In genomic region chr1:234559917-234560676, GRCh38 we compare ENCODE assay signal across 2 cellular contexts.
TF ChIP-seq lines count a peak whose summit lies in the region.

No MANE protein-coding gene starts in this region.

TF ChIP-seq in HepG2, 621 proteins besides CTCF, POLR2A, EP300 and RAD21:
- TF ChIP-seq HNRNPL (IDR thresholded peaks at IDR 0.05; ENCODE audit: low read depth, low read length) (no peak), KLF12 (CRISPR knock-in tag; IDR thresholded peaks at IDR 0.05; ENCODE audit: borderline replicate concordance) (no peak), FOXM1 (CRISPR knock-in tag; IDR thresholded peaks at IDR 0.05) (no peak), MTERF4 (CRISPR knock-in tag; IDR thresholded peaks at IDR 0.05) (no peak), FUBP1 (CRISPR knock-in tag; IDR thresholded peaks at IDR 0.05; ENCODE audit: borderline replicate concordance) (no peak), ZNF773 (CRISPR knock-in tag; IDR thresholded peaks at IDR 0.05; ENCODE audit: borderline replicate concordance) (no peak), ZNF598 (CRISPR knock-in tag; IDR thresholded peaks at IDR 0.05; ENCODE audit: borderline replicate concordance) (no peak), ZC3H4 (CRISPR knock-in tag; IDR thresholded peaks at IDR 0.05; ENCODE audit: borderline replicate concordance) (no peak), HOXA5 (CRISPR knock-in tag; IDR thresholded peaks at IDR 0.05) (no peak), ZNF276 (CRISPR knock-in tag; IDR thresholded peaks at IDR 0.05; ENCODE audit: low read depth) (no peak), ARNT (IDR thresholded peaks at IDR 0.05) (no peak), ZBTB21 (CRISPR knock-in tag; IDR thresholded peaks at IDR 0.05) (no peak), ZNF83 (CRISPR knock-in tag; IDR thresholded peaks at IDR 0.05; ENCODE audit: borderline replicate concordance) (no peak), SRF (IDR thresholded peaks at IDR 0.05; ENCODE audit: low read depth, low read length) (no peak), GPN1 (CRISPR knock-in tag; IDR thresholded peaks at IDR 0.05; ENCODE audit: borderline replicate concordance) (no peak), POGK (CRISPR knock-in tag; conservative IDR thresholded peaks at IDR 0.05) (no peak)

TF ChIP-seq in H1, 55 proteins besides CTCF, POLR2A, EP300 and RAD21:
- TF ChIP-seq TAF7 (optimal IDR thresholded peaks at IDR 0.05; ENCODE audit: borderline replicate concordance, low read depth, low read length): no peak
- no peak for TF ChIP-seq EZH2 (IDR thresholded peaks at IDR 0.05; ENCODE audit: low read depth, low read length, severe bottlenecking)
- TF ChIP-seq KDM1A (IDR thresholded peaks at IDR 0.05; ENCODE audit: borderline replicate concordance, low read length): no peak
- no peak for TF ChIP-seq POLR2AphosphoS5 (IDR thresholded peaks at IDR 0.05; ENCODE audit: low read depth, low read length)
- no peak for TF ChIP-seq BCL11A (IDR thresholded peaks at IDR 0.05; ENCODE audit: low read depth in 2 of 2, low read length in 2 of 2)
- TF ChIP-seq CBX8 (IDR thresholded peaks at IDR 0.05; ENCODE audit: borderline replicate concordance, low read depth, low read length): no peak
- TF ChIP-seq JUN (IDR thresholded peaks at IDR 0.05; ENCODE audit: low read depth, low read length): no peak
- no peak for TF ChIP-seq TEAD4 (IDR thresholded peaks at IDR 0.05; ENCODE audit: low read depth, low read length)
- no peak for TF ChIP-seq SRF (IDR thresholded peaks at IDR 0.05; ENCODE audit: low read depth, low read length)
- no peak for TF ChIP-seq SIN3A (conservative IDR thresholded peaks at IDR 0.05 in 1 of 2, IDR thresholded peaks at IDR 0.05 in 1 of 2; ENCODE audit: low read depth in 1 of 2, low read length in 2 of 2)
- TF ChIP-seq ATF2 (IDR thresholded peaks at IDR 0.05; ENCODE audit: low read length): no peak
- no peak for TF ChIP-seq CTBP2 (IDR thresholded peaks at IDR 0.05; ENCODE audit: borderline replicate concordance, insufficient read depth, insufficient read length, low read length)
- TF ChIP-seq MAX (IDR thresholded peaks at IDR 0.05): no peak
- no peak for TF ChIP-seq BACH1 (IDR thresholded peaks at IDR 0.05; ENCODE audit: low read length)
- TF ChIP-seq ATF3 (IDR thresholded peaks at IDR 0.05; ENCODE audit: insufficient read depth, low read depth, low read length): no peak
